ENCODE assay signal across 8 cellular contexts in the genomic region with DNA sequence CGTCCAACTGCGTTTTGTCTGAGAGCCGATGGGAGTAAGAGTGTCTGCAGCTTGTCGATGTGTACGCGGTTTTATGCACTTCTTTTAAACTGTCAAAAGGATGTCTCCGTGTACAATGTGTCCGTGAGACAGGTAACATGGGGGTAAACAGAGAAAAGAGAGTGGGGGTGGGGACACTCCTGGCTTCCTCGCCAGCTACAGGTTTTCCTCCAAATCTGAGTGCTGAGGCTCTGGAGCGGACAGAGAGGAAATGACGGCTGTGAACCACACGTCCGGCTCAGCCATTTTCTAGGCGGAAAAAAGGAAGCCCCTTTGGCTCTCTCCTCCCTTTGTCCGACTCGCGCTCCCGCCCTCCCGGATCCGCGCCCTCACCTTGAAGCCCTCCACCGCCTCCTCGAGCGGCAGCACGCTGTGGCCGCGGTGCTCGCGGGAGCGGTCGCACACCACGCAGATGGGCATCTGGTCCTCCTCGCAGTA.
DNase-seq lines count a peak whose midpoint lies in the region; ATAC-seq and TF ChIP-seq lines count a peak whose summit lies in the region.

No MANE protein-coding gene starts in this region.

- no peaks in the 10 kb centered on the region for H3K27me3 ChIP-seq in KMS-11 (ENCODE audit: insufficient read depth, low read depth)

- peak overlapping the region; percentile 94 for H3K9ac ChIP-seq in KMS-11

- peak; percentile 36 for ATAC-seq in GM21529 (IDR thresholded peaks at IDR 0.05; ENCODE audit: unreplicated experiment)

- H3K79me2 ChIP-seq in KMS-11 (ENCODE audit: insufficient read depth, low read depth) = peaks cover 47% of the 10 kb centered on the region

- peaks cover 25% of the 10 kb centered on the region for H3K4me1 ChIP-seq in KMS-11 (ENCODE audit: low read depth, poor library complexity, severe bottlenecking)

- H2AFZ ChIP-seq in KMS-11 (ENCODE audit: low read depth) = peak overlapping the region; percentile 100

- peaks cover 7% of the 10 kb centered on the region; the same call in 1 of the 2 replicates for H3K36me3 ChIP-seq in KMS-11 (ENCODE audit: insufficient read depth)

- H4K20me1 ChIP-seq in KMS-11 (ENCODE audit: insufficient read depth) = no peaks in the 10 kb centered on the region

- H3K4me2 ChIP-seq in KMS-11 = peak overlapping the region; percentile 98

- peak overlapping the region; percentile 91 for H3K27ac ChIP-seq in KMS-11

- no peak overlapping the region for H3K4me3 ChIP-seq in KMS-11 (IDR thresholded peaks at IDR 0.05; ENCODE audit: insufficient read depth, low read depth, low read length)

- peak; percentile 47 for DNase-seq in GF-D8 (lab: John Stamatoyannopoulos, UW)
- DNase-seq in T-helper 2 cell = peak; percentile 7 to 57 (median 19)
- DNase-seq in cerebellar cortex (ENCODE audit: low spot score) = peak; percentile 58
- DNase-seq in kidney tubule cell (ENCODE audit: low spot score) = peak; percentile 71
- peak; percentile 32 to 36 for DNase-seq in stimulated activated CD4-positive, alpha-beta T cell treated with anti-CD3 and anti-CD28 coated beads, Interleukin-4, amount 100 ng/mL, for 4 hours
- DNase-seq in epidermal melanocyte (ENCODE audit: insufficient read length, low spot score) = no peak

- TF ChIP-seq CTCF in KMS-11 (conservative IDR thresholded peaks at IDR 0.05; ENCODE audit: low read depth, low read length) = no peak
